In the genomic region with DNA sequence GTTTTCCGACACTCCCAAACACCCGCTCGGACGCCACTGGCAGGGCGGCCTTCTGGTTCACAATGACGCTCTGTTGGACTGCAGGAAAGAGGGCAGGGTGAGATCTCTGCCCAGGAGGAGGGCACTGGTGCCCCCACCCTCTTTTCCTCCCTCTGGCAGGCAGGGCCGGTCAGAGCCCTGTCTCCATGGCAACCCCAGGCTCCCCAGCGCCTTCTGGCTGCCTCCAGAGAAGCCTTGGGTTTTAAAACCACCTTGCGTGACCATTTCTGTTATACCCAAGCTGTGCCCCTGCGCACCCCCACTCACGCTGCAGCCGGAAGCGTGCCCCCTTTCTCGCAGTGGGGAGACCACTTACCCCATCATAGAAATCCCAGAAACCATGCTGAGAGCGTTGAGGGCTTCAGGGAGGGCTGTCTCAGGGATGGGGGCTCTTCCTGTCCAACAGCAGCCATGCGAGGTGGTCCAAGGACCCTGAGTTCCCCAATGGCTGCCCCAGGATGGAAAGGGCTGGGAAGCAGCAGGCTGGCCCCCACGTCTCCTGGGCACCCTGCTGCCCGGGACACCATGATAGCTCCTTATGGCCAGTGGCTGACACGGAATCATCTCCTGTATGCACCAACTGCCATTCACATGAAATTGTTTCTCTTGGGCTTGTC, we compare ENCODE assay signal across 15 cellular contexts. TPM values are rescaled to one million over a fixed set of nuclear protein-coding genes. Genes with fewer than 3 reads are reported as not detected.
DNase-seq lines count a peak whose midpoint lies in the region; ATAC-seq and TF ChIP-seq lines count a peak whose summit lies in the region.
"Had no signal": no experiment of that assay in that cellular context is flagged by ENCODE, and none has a peak within 500 bp of the region (broad histone marks: within the 10 kb centered on the region; RNA-seq: fewer than 3 reads in every experiment).

No MANE protein-coding gene starts in this region.

- WGBS in gastroesophageal sphincter (ENCODE audit: low coverage in 1 of 2), 2 donors, result 47 to 100% methylated on average over 2 to 5 of the region's 19 CpGs
- no CpG with 5 or more reads among the region's 19 CpGs for WGBS in trophoblast cell (ENCODE audit: extremely low coverage, insufficient coverage, insufficient read length)

- TF ChIP-seq CTCF in gastroesophageal sphincter (IDR thresholded peaks at IDR 0.05) (no peak), WTC11 (IDR thresholded peaks at IDR 0.05) (no peak)

- H3K23ac ChIP-seq in trophoblast cell (ENCODE audit: low read length), result no peak overlapping the region

- no peaks in the 10 kb centered on the region for H3K36me3 ChIP-seq in gastroesophageal sphincter
- H3K36me3 ChIP-seq in trophoblast cell (ENCODE audit: control insufficient read depth in 1 of 2, insufficient read depth in 2 of 2, low read length in 2 of 2), result no peaks in the 10 kb centered on the region

- H3K27me3 ChIP-seq in gastroesophageal sphincter, result no peaks in the 10 kb centered on the region
- H3K27me3 ChIP-seq in trophoblast cell (ENCODE audit: insufficient read depth, low read length), result no peaks in the 10 kb centered on the region

- no peak overlapping the region for H3K4me3 Mint-ChIP-seq in WTC11
- H3K4me3 Mint-ChIP-seq: dendritic cell treated with granulocyte-macrophage colony-stimulating factor and Interleukin-4, amounts not matched to agents 40 ng/mL and 50 ng/mL, for 4 days had no signal

- peak overlapping the region; percentile 8 for H2BK12ac ChIP-seq in trophoblast cell (ENCODE audit: low read length)

- DNase-seq in COR-L47 (lab: John Stamatoyannopoulos, UW) (peak; percentile 65), NCI-H2227 treated with DMSO at 0.1 percent for 48 hours (lab: John Stamatoyannopoulos, UW) (peak; percentile 41), trophoblast cell (no peak), WTC11 (ENCODE audit: low spot score) (no peak), NCI-H2171 treated with DMSO at 0.1 percent for 48 hours (lab: John Stamatoyannopoulos, UW) (no peak)
- DNase-seq: activated CD4-positive, alpha-beta T cell treated with anti-CD3 and anti-CD28 coated beads for 1 hour; activated gamma-delta T cell treated with Interleukin-2 at 50 U/mL for 16 hours; NK-92 treated with Interleukin-12 subunit alpha and Interleukin-12 subunit beta, amount 100 ng/mL, for 24 hours had no signal

- H2BK120ac ChIP-seq in trophoblast cell (ENCODE audit: insufficient read depth, low read length, poor library complexity), result no peak overlapping the region

- no peaks in the 10 kb centered on the region for H3K36me3 Mint-ChIP-seq in WTC11

- H3K27ac ChIP-seq in gastroesophageal sphincter (peak overlapping the region in 3 of 4 donors; percentile 68 to 71 (median 69)), trophoblast cell (ENCODE audit: low read depth, low read length) (no peak overlapping the region)
- H3K27ac ChIP-seq: SK-N-MC had no signal

- CTCF ChIA-PET in WTC11 (lab: Charles Lee), result interaction anchor here (1.1 to 5.1 kb wide), 8 partner anchors 11 to 482 kb away, joined by 3 to 65 read pairs (median 4); a partner anchor contains a TSS

- H3K79me2 ChIP-seq in trophoblast cell (ENCODE audit: control insufficient read depth, insufficient read depth, low read length, poor library complexity), result peaks cover 9% of the 10 kb centered on the region

- TF ChIP-seq EP300 in gastroesophageal sphincter (IDR thresholded peaks at IDR 0.05), result no peak

- H3K9ac ChIP-seq in trophoblast cell (ENCODE audit: low read length), result no peak overlapping the region

- no peak overlapping the region for H2BK5ac ChIP-seq in trophoblast cell (ENCODE audit: low read depth, low read length, poor library complexity)

- no peaks in the 10 kb centered on the region for H3K9me3 ChIP-seq in gastroesophageal sphincter
- no peaks in the 10 kb centered on the region for H3K9me3 ChIP-seq in trophoblast cell (ENCODE audit: insufficient read depth, low read depth, low read length)

- peaks cover 0 to 29% (median 19%) of the 10 kb centered on the region in 3 donors for H3K4me1 ChIP-seq in gastroesophageal sphincter
- H3K4me1 ChIP-seq in trophoblast cell (ENCODE audit: control insufficient read depth in 1 of 2, insufficient read depth in 2 of 2, low read length in 2 of 2), result peaks cover 9 to 11% of the 10 kb centered on the region in 2 experiments

- H3K79me1 ChIP-seq in trophoblast cell (ENCODE audit: low read length), result peaks cover 19% of the 10 kb centered on the region

- H3K9me3 Mint-ChIP-seq in WTC11, result no peaks in the 10 kb centered on the region; the same call in 1 of the 2 replicates
- H3K9me3 Mint-ChIP-seq: dendritic cell treated with granulocyte-macrophage colony-stimulating factor and Interleukin-4, amounts not matched to agents 40 ng/mL and 50 ng/mL, for 4 days had no signal

- no peak overlapping the region for H2AFZ ChIP-seq in trophoblast cell (ENCODE audit: insufficient read depth, low read length, poor library complexity)

- POLR2A ChIA-PET in WTC11 (lab: Charles Lee), result interaction anchor here (0.5 kb wide), 1 partner anchor 456 kb away, joined by 4 read pairs; no protein-coding TSS in a partner anchor

- no peak overlapping the region for H2AK5ac ChIP-seq in trophoblast cell (ENCODE audit: low read length)

- no peak overlapping the region for H3K4ac ChIP-seq in trophoblast cell (ENCODE audit: low read depth, low read length)

- H3K4me3 ChIP-seq in gastroesophageal sphincter (no peak overlapping the region), trophoblast cell (ENCODE audit: low read depth, low read length) (no peak overlapping the region)
- H3K4me3 ChIP-seq: lung, SK-N-MC had no signal

- H3K27me3 Mint-ChIP-seq in WTC11 (ENCODE audit: low read depth), result peaks cover 22% of the 10 kb centered on the region

- H3K4me1 Mint-ChIP-seq in WTC11, result peaks cover 9% of the 10 kb centered on the region

- H4K12ac ChIP-seq in trophoblast cell (ENCODE audit: low read depth, low read length), result no peak overlapping the region

- no peak overlapping the region for H3K27ac Mint-ChIP-seq in WTC11
- H3K27ac Mint-ChIP-seq: dendritic cell treated with granulocyte-macrophage colony-stimulating factor and Interleukin-4, amounts not matched to agents 40 ng/mL and 50 ng/mL, for 4 days had no signal

- no peak overlapping the region for H3K14ac ChIP-seq in trophoblast cell (ENCODE audit: low read length)

- ATAC-seq in gastroesophageal sphincter, result no peak
- ATAC-seq in HG02885 (IDR thresholded peaks at IDR 0.05; ENCODE audit: poor library complexity, unreplicated experiment), result no peak
- ATAC-seq in HG03442 (IDR thresholded peaks at IDR 0.05; ENCODE audit: unreplicated experiment), result no peak
- ATAC-seq in WTC11, result no peak

- no peak overlapping the region for H3K4me2 ChIP-seq in trophoblast cell (ENCODE audit: low read length)

- no peak overlapping the region for H4K8ac ChIP-seq in trophoblast cell (ENCODE audit: low read depth, low read length)

- TF ChIP-seq POLR2A in gastroesophageal sphincter (IDR thresholded peaks at IDR 0.05), result no peak

- H4K91ac ChIP-seq in trophoblast cell (ENCODE audit: low read depth, low read length), result peak overlapping the region; percentile 4

- no peak overlapping the region for H3K18ac ChIP-seq in trophoblast cell (ENCODE audit: low read length)

TF ChIP-seq in WTC11, 78 proteins besides CTCF, POLR2A, EP300 and RAD21 (continues in another document):
- TF ChIP-seq RORB (CRISPR knock-in tag; IDR thresholded peaks at IDR 0.05) (no peak), CREB1 (CRISPR knock-in tag; IDR thresholded peaks at IDR 0.05) (no peak), RELA (CRISPR knock-in tag; IDR thresholded peaks at IDR 0.05; ENCODE audit: borderline replicate concordance) (no peak), FOXJ3 (CRISPR knock-in tag; IDR thresholded peaks at IDR 0.05; ENCODE audit: borderline replicate concordance) (no peak), ESRRA (CRISPR knock-in tag; IDR thresholded peaks at IDR 0.05; ENCODE audit: borderline replicate concordance) (no peak), HMGA2 (CRISPR knock-in tag; IDR thresholded peaks at IDR 0.05) (no peak), NR1H2 (CRISPR knock-in tag; IDR thresholded peaks at IDR 0.05) (no peak), NFE2L1 (CRISPR knock-in tag; IDR thresholded peaks at IDR 0.05) (no peak), ZNF423 (CRISPR knock-in tag; IDR thresholded peaks at IDR 0.05) (no peak)
- TF ChIP-seq, protein P1, sequence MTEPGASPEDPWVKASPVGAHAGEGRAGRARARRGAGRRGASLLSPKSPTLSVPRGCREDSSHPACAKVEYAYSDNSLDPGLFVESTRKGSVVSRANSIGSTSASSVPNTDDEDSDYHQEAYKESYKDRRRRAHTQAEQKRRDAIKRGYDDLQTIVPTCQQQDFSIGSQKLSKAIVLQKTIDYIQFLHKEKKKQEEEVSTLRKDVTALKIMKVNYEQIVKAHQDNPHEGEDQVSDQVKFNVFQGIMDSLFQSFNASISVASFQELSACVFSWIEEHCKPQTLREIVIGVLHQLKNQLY (CRISPR knock-in tag; IDR thresholded peaks at IDR 0.05), result no peak

RNA-seq across cellular contexts. Expression of a gene that starts 7.3 kb away (rescaled TPM):
- total RNA-seq in gastroesophageal sphincter (under 1 TPM in 1 of 4 donors, not detected in 3; 0.27 TPM), WTC11 (2021) (0.11 TPM in 1 of 3 replicates, not detected in the others)
- polyA plus RNA-seq in trophoblast cell (2013), result 0.07 TPM in 1 of 2 replicates, not detected in the other
- total RNA-seq: LHCN-M2 had no signal
- polyA plus RNA-seq: lung had no signal

RNA-seq across cellular contexts. Expression of a gene that starts 12.3 kb away (rescaled TPM):
- total RNA-seq in gastroesophageal sphincter (10 to 100 TPM; 12.8 to 24.0 (median 21.8) TPM), WTC11 (2021) (55.4 to 71.1 TPM (median 58.1 TPM) in 3 replicates)
- polyA plus RNA-seq in trophoblast cell (2013), result 31.8 and 32.6 TPM in 2 replicates

RNA-seq across cellular contexts. Expression of a gene that starts 28.3 kb away (rescaled TPM):
- 10 to 100 TPM; 21.3 to 37.2 (median 28.2) TPM for total RNA-seq in gastroesophageal sphincter
- 16.6 and 17.9 TPM in 2 replicates for polyA plus RNA-seq in trophoblast cell (2013)
- total RNA-seq in WTC11 (2021), result 19.3 to 20.0 TPM (median 19.7 TPM) in 3 replicates

RNA-seq across cellular contexts. Expression of a gene that starts 51.8 kb away (rescaled TPM):
- total RNA-seq in gastroesophageal sphincter (10 to 100 TPM in 1 of 4 donors, 1 to 10 TPM in 2, under 1 TPM in 1; 0.93 to 12.1 (median 7.1) TPM), WTC11 (2021) (6.9 to 10.7 TPM (median 8.2 TPM) in 3 replicates)
- 1.3 and 1.4 TPM in 2 replicates for polyA plus RNA-seq in trophoblast cell (2013)
- total RNA-seq: LHCN-M2 had no signal

Comparison
In these comparisons a context has a peak if more than half of its experiments do, and no peak if none do; other contexts are left out.
1. DNase-seq: peak in COR-L47 (single experiment) and NCI-H2227 treated with DMSO at 0.1 percent for 48 hours (single experiment); none in trophoblast cell (0 of 2), WTC11 (single experiment) and NCI-H2171 treated with DMSO at 0.1 percent for 48 hours (single experiment).